Comparison of ENCODE assay signal across 35 cellular contexts in the genomic region with DNA sequence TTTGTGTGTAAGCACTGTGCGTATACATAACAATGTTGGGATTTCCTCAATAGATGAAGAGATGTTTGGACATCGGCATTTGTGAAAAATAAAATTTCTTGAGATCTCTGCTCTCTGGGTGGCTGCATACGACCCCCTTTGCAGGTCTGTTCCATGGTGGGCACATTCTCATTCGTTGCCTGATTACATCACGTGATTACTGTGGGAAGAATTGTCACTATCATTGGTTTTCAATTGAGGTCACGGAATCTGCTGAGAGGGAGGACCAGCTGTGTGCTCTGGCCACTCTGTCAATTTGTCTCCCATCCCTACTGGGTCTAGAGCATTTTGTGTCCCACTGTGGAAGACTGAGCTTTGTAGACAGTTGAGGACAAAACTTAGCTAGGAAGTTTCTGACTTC.
"Had no signal": no experiment of that assay in that cellular context is flagged by ENCODE, and none has a peak within 500 bp of the region (broad histone marks: within the 10 kb centered on the region; RNA-seq: fewer than 3 reads in every experiment).

No MANE protein-coding gene starts in this region.

- H3K9me3 ChIP-seq: MG63 had no signal

- H3K4me3 ChIP-seq: MG63 had no signal

- H3K36me3 ChIP-seq: MG63 had no signal

- H3K27me3 ChIP-seq: MG63 had no signal

- DNase-seq: Kasumi-1, MG63, MM.1S, MV-4-11, NCI-H1048, NCI-H1092, NCI-H1092 treated with DMSO at 0.1 percent for 48 hours, NCI-H1105, NCI-H1105 treated with DMSO at 0.1 percent for 48 hours, NCI-H1417, NCI-H1417 treated with DMSO at 0.1 percent for 48 hours, NCI-H1436, NCI-H1436 treated with DMSO at 0.1 percent for 48 hours, NCI-H146, NCI-H1694, NCI-H1694 treated with DMSO at 0.1 percent for 48 hours, NCI-H187, NCI-H187 treated with DMSO at 0.1 percent for 48 hours, NCI-H1930, NCI-H2029, NCI-H2029 treated with DMSO at 0.1 percent for 48 hours, NCI-H2081, NCI-H2081 treated with DMSO at 0.1 percent for 48 hours, NCI-H2107, NCI-H2171, NCI-H2171 treated with DMSO at 0.1 percent for 48 hours, NCI-H2227 treated with DMSO at 0.1 percent for 48 hours, NCI-H226, NCI-H345, NCI-H446, NCI-H446 treated with DMSO at 0.1 percent for 48 hours, NCI-H510A, NCI-H510A treated with DMSO at 0.1 percent for 48 hours, NCI-H524, NCI-H524 treated with DMSO at 0.1 percent for 48 hours had no signal
